9 cellular contexts compared by ENCODE assay signal in genomic region chr3:188914556-188914955, GRCh38.
DNase-seq lines count a peak whose midpoint lies in the region; ATAC-seq and TF ChIP-seq lines count a peak whose summit lies in the region.
"Had no signal": no experiment of that assay in that cellular context is flagged by ENCODE, and none has a peak within 500 bp of the region (broad histone marks: within the 10 kb centered on the region; RNA-seq: fewer than 3 reads in every experiment).

No MANE protein-coding gene starts in this region.

- POLR2A ChIA-PET in GM10248 (lab: Yijun Ruan, JAX): no interaction called here

- H3K27ac ChIP-seq in brain microvascular endothelial cell: peak overlapping the region; percentile 30
- H3K27ac ChIP-seq: A549 had no signal

- H3K27me3 Mint-ChIP-seq in stimulated activated memory B cell treated with anti-CD40 and anti-IgM and Interleukin-4, amounts not matched to agents 10 μg/mL and 1 μg/mL and 100 μg/mL, for 72 hours: no peaks in the 10 kb centered on the region

- no peaks in the 10 kb centered on the region for H3K9me3 Mint-ChIP-seq in stimulated activated memory B cell treated with anti-CD40 and anti-IgM and Interleukin-4, amounts not matched to agents 10 μg/mL and 1 μg/mL and 100 μg/mL, for 72 hours

- peak; percentile 71 for ATAC-seq in HG03565 (IDR thresholded peaks at IDR 0.05; ENCODE audit: unreplicated experiment)
- ATAC-seq in stimulated activated memory B cell treated with anti-CD40 and anti-IgM and Interleukin-4, amounts not matched to agents 10 μg/mL and 1 μg/mL and 100 μg/mL, for 72 hours: peak; percentile 87
- ATAC-seq: A549 had no signal

- no peaks in the 10 kb centered on the region for H3K36me3 Mint-ChIP-seq in stimulated activated memory B cell treated with anti-CD40 and anti-IgM and Interleukin-4, amounts not matched to agents 10 μg/mL and 1 μg/mL and 100 μg/mL, for 72 hours

- in situ Hi-C loops in brain microvascular endothelial cell (cut with HindIII; ENCODE audit: low pct_ligation_motif_present, low sequenced_read_pairs): no loop called here

- no peak for TF ChIP-seq CTCF in brain microvascular endothelial cell (IDR thresholded peaks at IDR 0.05; ENCODE audit: low read depth, low read length, missing control alignments)
- TF ChIP-seq CTCF in GM10248 (IDR thresholded peaks at IDR 0.05; ENCODE audit: control extremely low read depth, extremely low read depth, low read depth, missing control alignments): no peak

- DNase-seq in activated CD4-positive, alpha-beta T cell treated with anti-CD3 and anti-CD28 coated beads for 48 hours: peak; percentile 22
- no peak for DNase-seq in activated CD4-positive, alpha-beta T cell treated with anti-CD3 and anti-CD28 coated beads for 4 hours
- peak; percentile 36 for DNase-seq in brain microvascular endothelial cell
- no peak for DNase-seq in LoVo (ENCODE audit: low spot score)
- DNase-seq in NCI-H1417 treated with DMSO at 0.1 percent for 48 hours (lab: John Stamatoyannopoulos, UW): no peak
- no peak for DNase-seq in GM10248 (ENCODE audit: extremely low spot score)

- no peak overlapping the region for H3K4me3 Mint-ChIP-seq in stimulated activated memory B cell treated with anti-CD40 and anti-IgM and Interleukin-4, amounts not matched to agents 10 μg/mL and 1 μg/mL and 100 μg/mL, for 72 hours

- no peaks in the 10 kb centered on the region for H3K27me3 ChIP-seq in brain microvascular endothelial cell (replicated peaks)

- H3K4me3 ChIP-seq in brain microvascular endothelial cell (ENCODE audit: low read depth, low read length): no peak overlapping the region
- H3K4me3 ChIP-seq: A549 had no signal

- CTCF ChIA-PET in GM10248 (lab: Yijun Ruan, JAX): interaction anchor here (1.6 to 1.9 kb wide), 2 partner anchors 40 to 1175 kb away, joined by 7 to 8 read pairs; no protein-coding TSS in a partner anchor

- H3K4me1 Mint-ChIP-seq in stimulated activated memory B cell treated with anti-CD40 and anti-IgM and Interleukin-4, amounts not matched to agents 10 μg/mL and 1 μg/mL and 100 μg/mL, for 72 hours: peaks cover 31% of the 10 kb centered on the region

- no peaks in the 10 kb centered on the region for H3K36me3 ChIP-seq in brain microvascular endothelial cell (replicated peaks)

- H3K27ac Mint-ChIP-seq in stimulated activated memory B cell treated with anti-CD40 and anti-IgM and Interleukin-4, amounts not matched to agents 10 μg/mL and 1 μg/mL and 100 μg/mL, for 72 hours: peak overlapping the region; percentile 61

Comparison
In these comparisons a context has a peak if more than half of its experiments do, and no peak if none do; other contexts are left out.
1. DNase-seq: peak in activated CD4-positive, alpha-beta T cell treated with anti-CD3 and anti-CD28 coated beads for 48 hours (single experiment) and brain microvascular endothelial cell (single experiment); none in activated CD4-positive, alpha-beta T cell treated with anti-CD3 and anti-CD28 coated beads for 4 hours (0 of 2), LoVo (single experiment), NCI-H1417 treated with DMSO at 0.1 percent for 48 hours (single experiment) and GM10248 (single experiment).